In the genomic region with DNA sequence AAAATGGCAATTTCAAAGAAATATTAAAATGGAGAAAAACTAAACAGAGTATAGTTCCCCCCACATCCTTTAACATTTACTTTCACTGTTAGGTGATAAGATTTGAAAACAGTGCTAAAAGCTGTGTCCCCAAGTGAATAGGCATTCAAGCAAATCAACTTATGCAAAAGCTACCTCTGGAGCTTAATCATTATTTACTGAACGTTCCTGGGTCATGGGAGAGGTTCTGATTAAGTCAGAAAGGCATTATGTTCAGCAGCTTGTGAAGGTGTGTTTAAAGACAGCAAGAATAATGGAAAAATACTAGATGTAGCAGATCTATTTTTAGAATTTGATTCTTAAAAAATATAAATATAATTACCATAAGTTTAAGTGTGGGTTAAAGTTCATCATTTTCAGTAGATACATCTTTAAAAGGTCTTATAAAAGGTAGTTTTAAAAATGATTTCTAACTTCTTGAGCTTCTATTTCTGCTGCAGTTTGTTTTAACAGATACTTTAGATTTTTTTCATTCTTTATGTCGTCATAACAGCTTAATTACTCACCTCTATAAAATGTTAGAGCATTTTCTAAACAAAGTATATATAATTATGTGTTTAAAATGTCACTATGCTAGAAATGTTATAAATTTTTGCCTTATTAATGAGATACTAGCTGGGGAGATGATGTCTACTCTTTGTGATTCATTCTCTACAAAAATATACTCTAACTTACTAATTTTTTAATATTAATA, we compare ENCODE assay signal across 14 cellular contexts.
DNase-seq lines count a peak whose midpoint lies in the region; ATAC-seq and TF ChIP-seq lines count a peak whose summit lies in the region.
"Had no signal": no experiment of that assay in that cellular context is flagged by ENCODE, and none has a peak within 500 bp of the region (broad histone marks: within the 10 kb centered on the region; RNA-seq: fewer than 3 reads in every experiment).

No MANE protein-coding gene starts in this region.

- no peak for TF ChIP-seq RAD21 in IMR-90 (IDR thresholded peaks at IDR 0.05; ENCODE audit: low read length)

- H2BK15ac ChIP-seq in IMR-90 (ENCODE audit: low read depth, low read length) (no peak overlapping the region), mesendoderm (replicated peaks; ENCODE audit: low read depth) (no peak overlapping the region)

- H3K79me1 ChIP-seq in IMR-90 (ENCODE audit: low read depth in 1 of 2, low read length in 2 of 2) (peaks cover 36 to 59% of the 10 kb centered on the region in 2 experiments), mesendoderm (ENCODE audit: low read length) (no peaks in the 10 kb centered on the region)

- DNase-seq in ACHN (peak; percentile 65), IMR-90 (peak; percentile 63), mesendoderm (peak; percentile 30), WERI-Rb-1 (no peak), SHP77 treated with DMSO at 0.1 percent for 48 hours (lab: John Stamatoyannopoulos, UW) (no peak)
- no peak for DNase-seq in activated T-cell treated with anti-CD3 and anti-CD28 coated beads, Interleukin-2, amount 50 U/mL, for 1 hour
- DNase-seq: activated B cell treated with CpG ODN at 0.5 μM for 24 hours; activated T-cell treated with anti-CD3 and anti-CD28 coated beads for 4 hours; GDM1; NCI-H446; stimulated activated CD4-positive, alpha-beta T cell treated with anti-CD3 and anti-CD28 coated beads, Interleukin-12 subunit alpha, Interleukin-12 subunit beta, amount 100 ng/mL, for 4 hours had no signal

- H4K91ac ChIP-seq in IMR-90 (ENCODE audit: insufficient read depth, low read depth, low read length) = peak overlapping the region; percentile 92

- H3K18ac ChIP-seq in IMR-90 (ENCODE audit: low read depth, low read length) (peak overlapping the region; percentile 100), mesendoderm (ENCODE audit: low read length) (no peak overlapping the region)

- H3K23ac ChIP-seq in IMR-90 (ENCODE audit: low read depth, low read length) = peak overlapping the region; percentile 92; the same call in 1 of the 2 replicates
- H3K23ac ChIP-seq in mesendoderm (ENCODE audit: low read length) = no peak overlapping the region

- no peak overlapping the region for H2AK9ac ChIP-seq in IMR-90 (replicated peaks; ENCODE audit: low read depth, low read length, poor library complexity)

- WGBS in IMR-90 (ENCODE audit: extremely low coverage in 2 of 2, insufficient read length in 1 of 2), 2 experiments = no CpG with 5 or more reads among the region's 2 CpGs
- no CpG with 5 or more reads among the region's 2 CpGs for WGBS in mesendoderm (ENCODE audit: extremely low coverage, insufficient coverage, low lambda C conversion rate)

- peak overlapping the region; percentile 89 for H4K5ac ChIP-seq in IMR-90 (ENCODE audit: low read depth, low read length)
- no peak overlapping the region for H4K5ac ChIP-seq in mesendoderm (ENCODE audit: low read length)

- TF ChIP-seq POLR2A in IMR-90 (IDR thresholded peaks at IDR 0.05; ENCODE audit: low read depth, low read length) = no peak

- H3K36me3 ChIP-seq in IMR-90 (ENCODE audit: control insufficient read depth, insufficient read depth, low read length) = no peaks in the 10 kb centered on the region
- no peaks in the 10 kb centered on the region for H3K36me3 ChIP-seq in endocrine pancreas (ENCODE audit: control insufficient read depth, insufficient read depth, low read length)
- no peaks in the 10 kb centered on the region for H3K36me3 ChIP-seq in mesendoderm (ENCODE audit: control insufficient read depth, insufficient read depth, low read length)
- no peaks in the 10 kb centered on the region for H3K36me3 ChIP-seq in WERI-Rb-1
- H3K36me3 ChIP-seq: vagina had no signal

- H3K9me3 ChIP-seq in IMR-90 (ENCODE audit: control insufficient read depth, insufficient read depth, low read length) (no peaks in the 10 kb centered on the region), endocrine pancreas (ENCODE audit: control insufficient read depth, low read length) (no peaks in the 10 kb centered on the region), WERI-Rb-1 (ENCODE audit: severe bottlenecking) (no peaks in the 10 kb centered on the region)
- H3K9me3 ChIP-seq: vagina had no signal

- H2AK5ac ChIP-seq in IMR-90 (ENCODE audit: low read depth, low read length) (no peak overlapping the region), mesendoderm (ENCODE audit: low read length) (no peak overlapping the region)

- peak overlapping the region; percentile 89 for H3K14ac ChIP-seq in IMR-90 (replicated peaks; ENCODE audit: low read depth, low read length)

- TF ChIP-seq CTCF in IMR-90 (conservative IDR thresholded peaks at IDR 0.05; ENCODE audit: low read depth, low read length) (no peak), WERI-Rb-1 (IDR thresholded peaks at IDR 0.05; ENCODE audit: low read depth, low read length) (no peak)

- H3K4me1 ChIP-seq in IMR-90 (ENCODE audit: control insufficient read depth, insufficient read depth, low read length) (peaks cover 38% of the 10 kb centered on the region), endocrine pancreas (ENCODE audit: control insufficient read depth, insufficient read depth, low read length) (peaks cover 5% of the 10 kb centered on the region), mesendoderm (ENCODE audit: control insufficient read depth, low read depth, low read length) (no peaks in the 10 kb centered on the region)

- intact Hi-C loops in IMR-90 (cut with micrococcal nuclease) = loop anchor here (5.0 to 10.0 kb wide), 2 partner anchors 80 to 782 kb away; partner anchors contain the start of genes ARL6IP5 and UBA3

- BruUV-seq in IMR-90 (replicated peaks; lab: Mats Ljungman, UMichigan) = TSS peak; percentile 20

- CTCF ChIA-PET in IMR-90 (lab: Yijun Ruan, JAX) = interaction anchor here (0.6 to 4.3 kb wide), 3 partner anchors 12 to 176 kb away, joined by 3 to 17 read pairs (median 6); no protein-coding TSS in a partner anchor

- H2BK5ac ChIP-seq in IMR-90 (ENCODE audit: low read depth, low read length, poor library complexity, severe bottlenecking) (peak overlapping the region; percentile 99), mesendoderm (ENCODE audit: low read length) (no peak overlapping the region)

- peaks cover 26% of the 10 kb centered on the region for H3K9me1 ChIP-seq in IMR-90 (ENCODE audit: insufficient read depth, low read length)

- H3K56ac ChIP-seq in IMR-90 (ENCODE audit: extremely low read depth, insufficient read depth, low read length) = peak overlapping the region; percentile 98
- H3K56ac ChIP-seq in mesendoderm (ENCODE audit: low read length) = no peak overlapping the region

- no peak for ATAC-seq in IMR-90 (ENCODE audit: low read depth)
- ATAC-seq in GM18858 (IDR thresholded peaks at IDR 0.05; ENCODE audit: unreplicated experiment) = no peak

- H4K20me1 ChIP-seq in IMR-90 (ENCODE audit: insufficient read depth, low read length) = no peaks in the 10 kb centered on the region

- H3K4ac ChIP-seq in IMR-90 (ENCODE audit: low read depth, low read length) (peak overlapping the region; percentile 93), mesendoderm (ENCODE audit: low read depth, low read length) (no peak overlapping the region)

- POLR2A ChIA-PET in IMR-90 (lab: Charles Lee; ENCODE audit: unreplicated experiment) = interaction anchor here (0.6 kb wide), 1 partner anchor 194 kb away, joined by 3 read pairs; no protein-coding TSS in a partner anchor

- dilution Hi-C loops in IMR-90 (cut with HindIII; ENCODE audit: low sequenced_read_pairs, unreplicated experiment) = no loop called here

- peak overlapping the region; percentile 99 for H3K27ac ChIP-seq in IMR-90 (ENCODE audit: insufficient read depth, low read length)
- H3K27ac ChIP-seq in mesendoderm (ENCODE audit: low read depth, low read length) = no peak overlapping the region
- no peak overlapping the region for H3K27ac ChIP-seq in WERI-Rb-1
- H3K27ac ChIP-seq: vagina had no signal

- H2BK20ac ChIP-seq in IMR-90 (ENCODE audit: low read depth, low read length) = peak overlapping the region; percentile 98

- no peaks in the 10 kb centered on the region for H3K79me2 ChIP-seq in mesendoderm (ENCODE audit: control insufficient read depth, insufficient read depth, low read length)

- no peak overlapping the region for H2AFZ ChIP-seq in IMR-90 (replicated peaks; ENCODE audit: low read length, poor library complexity)

- in situ Hi-C loops in ACHN (cut with HindIII; ENCODE audit: low pct_ligation_motif_present, low pct_unique_long_range_greater_than_20kb, low sequenced_read_pairs) (no loop called here), IMR-90 (cut with MboI; ENCODE audit: low sequenced_read_pairs) (no loop called here)

- H3K9ac ChIP-seq in IMR-90 (ENCODE audit: low read depth, low read length) (peak overlapping the region; percentile 59; the same call in 1 of the 2 replicates), endocrine pancreas (ENCODE audit: control insufficient read depth, insufficient read depth, low read length) (no peak overlapping the region), mesendoderm (ENCODE audit: low read length) (no peak overlapping the region)

- no peaks in the 10 kb centered on the region for H3K27me3 ChIP-seq in IMR-90 (ENCODE audit: control insufficient read depth, insufficient read depth, low read length)
- H3K27me3 ChIP-seq in endocrine pancreas (ENCODE audit: control insufficient read depth, insufficient read depth, low read length) = no peaks in the 10 kb centered on the region
- H3K27me3 ChIP-seq in mesendoderm (ENCODE audit: insufficient read depth, low read length, poor library complexity) = no peaks in the 10 kb centered on the region
- no peaks in the 10 kb centered on the region for H3K27me3 ChIP-seq in WERI-Rb-1 (ENCODE audit: insufficient read depth, low read depth, severe bottlenecking)
- H3K27me3 ChIP-seq: vagina had no signal

- H4K8ac ChIP-seq in IMR-90 (ENCODE audit: low read depth in 2 of 2, low read length in 2 of 2) (peak overlapping the region; percentile 13 to 98), mesendoderm (ENCODE audit: low read depth, low read length) (no peak overlapping the region)

- H3K4me2 ChIP-seq in IMR-90 (ENCODE audit: low read depth, low read length) (peak overlapping the region; percentile 83), mesendoderm (ENCODE audit: low read length) (no peak overlapping the region)

- H3K4me3 ChIP-seq in IMR-90 (ENCODE audit: insufficient read depth, low read depth, low read length) (peak overlapping the region; percentile 29; the same call in 1 of the 2 replicates), endocrine pancreas (ENCODE audit: control insufficient read depth, insufficient read depth, low read length) (peak overlapping the region; percentile 70), mesendoderm (ENCODE audit: low read length) (no peak overlapping the region), WERI-Rb-1 (ENCODE audit: low read depth, low read length) (no peak overlapping the region)

- H2BK120ac ChIP-seq in IMR-90 (ENCODE audit: low read depth, low read length) (peak overlapping the region; percentile 95), mesendoderm (ENCODE audit: low read depth, low read length) (no peak overlapping the region)

TF ChIP-seq in IMR-90, 13 proteins besides CTCF, POLR2A, EP300 and RAD21:
- TF ChIP-seq SMC3 (IDR thresholded peaks at IDR 0.05; ENCODE audit: low read depth, low read length) (no peak), BHLHE40 (IDR thresholded peaks at IDR 0.05; ENCODE audit: low read depth, low read length) (peak; percentile 15; the same call in 1 of the 2 replicates)

Comparison
In these comparisons a context has a peak if more than half of its experiments do, and no peak if none do; other contexts are left out.
1. DNase-seq: peak in ACHN (single experiment), IMR-90 (single experiment) and mesendoderm (single experiment); none in activated T-cell treated with anti-CD3 and anti-CD28 coated beads, Interleukin-2, amount 50 U/mL, for 1 hour (single experiment), WERI-Rb-1 (single experiment) and SHP77 treated with DMSO at 0.1 percent for 48 hours (single experiment).
2. H3K4me3 ChIP-seq: peak in IMR-90 (single experiment) and endocrine pancreas (single experiment); none in mesendoderm (single experiment) and WERI-Rb-1 (single experiment).